8 cellular contexts compared by ENCODE assay signal in the genomic region with DNA sequence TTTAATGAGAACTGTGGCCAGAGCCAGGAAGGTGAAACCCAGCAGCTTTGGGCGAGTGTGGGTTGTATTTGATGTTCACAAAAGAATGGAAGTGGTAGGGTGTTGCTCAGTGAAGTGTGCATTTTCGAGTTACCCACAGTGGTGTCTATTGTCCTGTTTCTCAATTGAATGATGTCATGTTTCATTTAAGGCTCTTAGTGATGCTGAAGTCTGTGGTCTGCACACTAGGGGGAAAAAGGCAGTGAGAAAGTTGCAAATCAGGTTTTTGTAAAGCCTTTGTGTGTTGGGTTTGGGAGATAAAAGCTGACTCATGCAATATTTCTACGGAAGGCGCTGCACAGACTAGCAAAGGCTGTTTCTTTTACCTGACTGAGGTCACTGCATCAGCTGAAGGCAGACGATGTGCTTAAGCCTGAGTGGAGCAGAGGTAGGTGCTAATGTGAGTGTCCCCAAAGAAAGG.
DNase-seq lines count a peak whose midpoint lies in the region; ATAC-seq and TF ChIP-seq lines count a peak whose summit lies in the region.

No MANE protein-coding gene starts in this region.

- DNase-seq in activated CD4-positive, alpha-beta T cell treated with anti-CD3 and anti-CD28 coated beads, Interleukin-2, amount 10 ng/mL, durations not matched to agents 7 days and 5 days: peak; percentile 5
- no peak for DNase-seq in activated CD4-positive, alpha-beta T cell treated with anti-CD3 and anti-CD28 coated beads, Interleukin-2, amount 50 U/mL, for 4 hours
- DNase-seq in NCI-H1417 (lab: John Stamatoyannopoulos, UW) (peak; percentile 76 to 92 (median 78)), caudate nucleus (lab: John Stamatoyannopoulos, UW) (peak in 1 of 61 donors; percentile 18), non-pigmented ciliary epithelial cell (ENCODE audit: low read depth) (peak; percentile 65), suprapubic skin (ENCODE audit: low spot score in 2 of 2) (no peak), esophagus muscularis mucosa (ENCODE audit: extremely low spot score) (no peak)

- TF ChIP-seq POLR2A in suprapubic skin (IDR thresholded peaks at IDR 0.05) (no peak), esophagus muscularis mucosa (IDR thresholded peaks at IDR 0.05; ENCODE audit: low read depth) (no peak)

- peaks cover 15% of the 10 kb centered on the region for H3K4me1 Mint-ChIP-seq in activated CD4-positive, alpha-beta T cell treated with anti-CD3 and anti-CD28 coated beads, Interleukin-2, amount 10 ng/mL, durations not matched to agents 7 days and 5 days

- CTCF ChIA-PET in activated CD4-positive, alpha-beta T cell treated with anti-CD3 and anti-CD28 coated beads, Interleukin-2, amount 10 ng/mL, durations not matched to agents 7 days and 5 days (lab: Charles Lee): interaction anchor here (0.6 to 1.4 kb wide), 3 partner anchors 26 to 163 kb away, joined by 3 to 4 read pairs (median 3); no protein-coding TSS in a partner anchor

- H3K4me3 ChIP-seq in suprapubic skin (no peak overlapping the region), esophagus muscularis mucosa (no peak overlapping the region)

- ATAC-seq in HG02678 (IDR thresholded peaks at IDR 0.05; ENCODE audit: unreplicated experiment): peak; percentile 98

- TF ChIP-seq EP300 in suprapubic skin (IDR thresholded peaks at IDR 0.05): no peak
- no peak for TF ChIP-seq EP300 in esophagus muscularis mucosa (IDR thresholded peaks at IDR 0.05)

- H3K4me1 ChIP-seq in suprapubic skin: peaks cover 12% of the 10 kb centered on the region
- H3K4me1 ChIP-seq in esophagus muscularis mucosa: peaks cover 0 to 4% (median 0%) of the 10 kb centered on the region in 4 donors

- TF ChIP-seq CTCF in suprapubic skin (IDR thresholded peaks at IDR 0.05): no peak
- TF ChIP-seq CTCF in esophagus muscularis mucosa (IDR thresholded peaks at IDR 0.05): no peak

- H3K27me3 ChIP-seq in suprapubic skin: no peaks in the 10 kb centered on the region
- no peaks in the 10 kb centered on the region for H3K27me3 ChIP-seq in esophagus muscularis mucosa

- no peaks in the 10 kb centered on the region for H3K36me3 Mint-ChIP-seq in activated CD4-positive, alpha-beta T cell treated with anti-CD3 and anti-CD28 coated beads, Interleukin-2, amount 10 ng/mL, durations not matched to agents 7 days and 5 days (ENCODE audit: low read depth)

- H3K9me3 ChIP-seq in suprapubic skin (no peaks in the 10 kb centered on the region), esophagus muscularis mucosa (no peaks in the 10 kb centered on the region)

- H3K27ac ChIP-seq in caudate nucleus (ENCODE audit: low read depth, low read length) (peak overlapping the region; percentile 2), suprapubic skin (no peak overlapping the region), esophagus muscularis mucosa (replicated peaks in 1 of 4) (no peak overlapping the region)

- H3K27me3 Mint-ChIP-seq in activated CD4-positive, alpha-beta T cell treated with anti-CD3 and anti-CD28 coated beads, Interleukin-2, amount 10 ng/mL, durations not matched to agents 7 days and 5 days: peaks cover 23% of the 10 kb centered on the region

- H3K27ac Mint-ChIP-seq in activated CD4-positive, alpha-beta T cell treated with anti-CD3 and anti-CD28 coated beads, Interleukin-2, amount 10 ng/mL, durations not matched to agents 7 days and 5 days: no peak overlapping the region

- intact Hi-C loops in esophagus muscularis mucosa (cut with DNase I): no loop called here

- H3K36me3 ChIP-seq in suprapubic skin (no peaks in the 10 kb centered on the region), esophagus muscularis mucosa (no peaks in the 10 kb centered on the region)

- POLR2A ChIA-PET in activated CD4-positive, alpha-beta T cell treated with anti-CD3 and anti-CD28 coated beads, Interleukin-2, amount 10 ng/mL, durations not matched to agents 7 days and 5 days (lab: Charles Lee): no interaction called here

- H3K9me3 Mint-ChIP-seq in activated CD4-positive, alpha-beta T cell treated with anti-CD3 and anti-CD28 coated beads, Interleukin-2, amount 10 ng/mL, durations not matched to agents 7 days and 5 days: no peaks in the 10 kb centered on the region

- no peak overlapping the region for H3K4me3 Mint-ChIP-seq in activated CD4-positive, alpha-beta T cell treated with anti-CD3 and anti-CD28 coated beads, Interleukin-2, amount 10 ng/mL, durations not matched to agents 7 days and 5 days

- 28% methylated on average over 5 of the region's 5 CpGs for WGBS in suprapubic skin
- WGBS in esophagus muscularis mucosa: 64% methylated on average over 5 of the region's 5 CpGs

Comparison
In these comparisons a context has a peak if more than half of its experiments do, and no peak if none do; other contexts are left out.
1. DNase-seq: peak in activated CD4-positive, alpha-beta T cell treated with anti-CD3 and anti-CD28 coated beads, Interleukin-2, amount 10 ng/mL, durations not matched to agents 7 days and 5 days (single experiment), NCI-H1417 (3 of 3) and non-pigmented ciliary epithelial cell (single experiment); none in activated CD4-positive, alpha-beta T cell treated with anti-CD3 and anti-CD28 coated beads, Interleukin-2, amount 50 U/mL, for 4 hours (0 of 2), suprapubic skin (0 of 2) and esophagus muscularis mucosa (single experiment).